18 cellular contexts compared by ENCODE assay signal in the genomic region with DNA sequence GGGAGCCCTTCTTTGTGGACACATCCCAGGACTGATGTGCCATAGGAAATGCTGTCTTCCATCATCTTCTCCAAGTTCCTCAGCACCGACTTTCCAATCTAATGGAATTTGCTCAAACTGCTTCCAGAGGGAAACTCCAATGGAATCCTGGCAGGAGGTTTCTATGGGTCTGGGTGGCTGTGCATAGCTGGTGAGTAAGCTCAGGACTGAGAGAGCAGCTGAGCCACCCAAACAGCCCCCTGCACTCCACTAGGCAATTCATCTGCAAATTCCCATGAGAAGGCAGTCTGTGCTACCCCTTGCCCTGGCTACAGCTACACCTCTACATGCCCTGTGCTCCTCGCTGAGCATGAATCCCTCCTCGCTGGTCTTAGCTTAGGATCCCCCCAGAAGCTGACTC.
DNase-seq lines count a peak whose midpoint lies in the region; ATAC-seq, FAIRE-seq and TF ChIP-seq lines count a peak whose summit lies in the region.
"Had no signal": no experiment of that assay in that cellular context is flagged by ENCODE, and none has a peak within 500 bp of the region (broad histone marks: within the 10 kb centered on the region; RNA-seq: fewer than 3 reads in every experiment).

No MANE protein-coding gene starts in this region.

- H3K27me3 Mint-ChIP-seq in astrocyte (ENCODE audit: low read depth, unreplicated experiment), result peaks cover 13% of the 10 kb centered on the region
- H3K27me3 Mint-ChIP-seq in naive thymus-derived CD8-positive, alpha-beta T cell, result peaks cover 0 to 29% (median 8%) of the 10 kb centered on the region in 5 donors

- 72% methylated on average over 2 of the region's 3 CpGs for WGBS in right cardiac atrium

- no peak for FAIRE-seq in astrocyte (lab: Jason Lieb, UNC)
- FAIRE-seq: A204.1, G401.6, GM12891 had no signal

- no peaks in the 10 kb centered on the region for H3K9me3 ChIP-seq in right cardiac atrium (ENCODE audit: control insufficient read depth, low read length)
- H3K9me3 ChIP-seq in right atrium auricular region, result no peaks in the 10 kb centered on the region
- no peaks in the 10 kb centered on the region for H3K9me3 ChIP-seq in astrocyte (ENCODE audit: insufficient read depth, low read depth, low read length)
- H3K9me3 ChIP-seq in tibial artery, result no peaks in the 10 kb centered on the region

- POLR2A ChIA-PET in naive thymus-derived CD8-positive, alpha-beta T cell (lab: Charles Lee), result no interaction called here

- no peaks in the 10 kb centered on the region for H3K79me2 ChIP-seq in astrocyte (ENCODE audit: insufficient read depth, low read length)

- H3K36me3 ChIP-seq in right atrium auricular region (no peaks in the 10 kb centered on the region), astrocyte (ENCODE audit: insufficient read depth, low read length) (no peaks in the 10 kb centered on the region), tibial artery (no peaks in the 10 kb centered on the region)

- H4K20me1 ChIP-seq in astrocyte (ENCODE audit: insufficient read depth, low read length), result no peaks in the 10 kb centered on the region

- no peak overlapping the region for H3K9ac ChIP-seq in astrocyte (ENCODE audit: low read length)

- H3K36me3 Mint-ChIP-seq in astrocyte (ENCODE audit: low read depth, unreplicated experiment), result no peaks in the 10 kb centered on the region
- H3K36me3 Mint-ChIP-seq in naive thymus-derived CD8-positive, alpha-beta T cell, result no peaks in the 10 kb centered on the region

- intact Hi-C loops in right cardiac atrium (cut with DNase I), result loop anchor here in 1 of 4 donors (5.0 kb wide), 1 partner anchor 49 kb away; no protein-coding TSS in a partner anchor
- intact Hi-C loops in tibial artery (cut with DNase I; ENCODE audit: low total_unique reads), result no loop called here

- H3K4me2 ChIP-seq in astrocyte (ENCODE audit: low read length), result no peak overlapping the region

- ATAC-seq in right cardiac atrium, result peak in 1 of 2 donors; percentile 7
- no peak for ATAC-seq in GM19397 (IDR thresholded peaks at IDR 0.05; ENCODE audit: unreplicated experiment)
- no peak for ATAC-seq in naive thymus-derived CD8-positive, alpha-beta T cell

- H3K4me3 ChIP-seq in right cardiac atrium (ENCODE audit: low read length) (no peak overlapping the region), right atrium auricular region (no peak overlapping the region), astrocyte (ENCODE audit: insufficient read depth, low read depth, low read length) (no peak overlapping the region), fibroblast of the aortic adventitia (ENCODE audit: low read depth, low read length) (no peak overlapping the region), tibial artery (no peak overlapping the region)

- no peaks in the 10 kb centered on the region for H3K9me3 Mint-ChIP-seq in astrocyte (ENCODE audit: unreplicated experiment)
- H3K9me3 Mint-ChIP-seq in naive thymus-derived CD8-positive, alpha-beta T cell, result no peaks in the 10 kb centered on the region
- H3K9me3 Mint-ChIP-seq: CD4-positive, alpha-beta T cell; H9 had no signal

- TF ChIP-seq CTCF in right atrium auricular region (IDR thresholded peaks at IDR 0.05), result no peak
- TF ChIP-seq CTCF in astrocyte (IDR thresholded peaks at IDR 0.05; ENCODE audit: insufficient read depth, low read depth, low read length), result no peak
- TF ChIP-seq CTCF in fibroblast of the aortic adventitia (IDR thresholded peaks at IDR 0.05; ENCODE audit: insufficient read depth, low read length), result no peak
- no peak for TF ChIP-seq CTCF in tibial artery (IDR thresholded peaks at IDR 0.05)

- H3K27ac Mint-ChIP-seq in astrocyte (ENCODE audit: unreplicated experiment), result no peak overlapping the region
- H3K27ac Mint-ChIP-seq in naive thymus-derived CD8-positive, alpha-beta T cell, result no peak overlapping the region
- H3K27ac Mint-ChIP-seq: B cell; CD4-positive, alpha-beta T cell; H9 had no signal

- H3K27me3 ChIP-seq in right cardiac atrium (ENCODE audit: control insufficient read depth, insufficient read depth) (no peaks in the 10 kb centered on the region), right atrium auricular region (no peaks in the 10 kb centered on the region), astrocyte (ENCODE audit: insufficient read depth, low read length) (peaks cover 7% of the 10 kb centered on the region), tibial artery (no peaks in the 10 kb centered on the region)

- DNase-seq in right cardiac atrium (no peak), right atrium auricular region (ENCODE audit: low spot score) (no peak), astrocyte (ENCODE audit: low read depth) (peak; percentile 2), fibroblast of the aortic adventitia (ENCODE audit: low read depth) (peak; percentile 1), tibial artery (no peak), NCI-H1417 treated with DMSO at 0.1 percent for 48 hours (lab: John Stamatoyannopoulos, UW) (no peak)
- DNase-seq in naive thymus-derived CD8-positive, alpha-beta T cell, result no peak
- DNase-seq: C1 segment of cervical spinal cord; CD4-positive, alpha-beta T cell; DMS79; EL; GOT3; H9 had no signal

- peak overlapping the region; percentile 61 for H3K27ac ChIP-seq in right cardiac atrium (ENCODE audit: low read length)
- H3K27ac ChIP-seq in right atrium auricular region, result peak overlapping the region in 1 of 2 donors; percentile 21
- H3K27ac ChIP-seq in astrocyte (ENCODE audit: low read depth, low read length), result no peak overlapping the region
- peak overlapping the region; percentile 6 to 26 for H3K27ac ChIP-seq in tibial artery

- H2AFZ ChIP-seq in astrocyte (ENCODE audit: low read depth, low read length), result no peak overlapping the region

- H3K4me1 ChIP-seq in right cardiac atrium (ENCODE audit: control insufficient read depth, insufficient read depth, low read length) (peaks cover 11% of the 10 kb centered on the region), right atrium auricular region (peaks cover 0 to 32% of the 10 kb centered on the region in 2 donors), astrocyte (ENCODE audit: insufficient read depth, low read length) (peaks cover 3% of the 10 kb centered on the region), tibial artery (peaks cover 0 to 46% (median 15%) of the 10 kb centered on the region in 4 donors)

- H3K4me3 Mint-ChIP-seq in astrocyte (ENCODE audit: unreplicated experiment), result no peak overlapping the region
- no peak overlapping the region for H3K4me3 Mint-ChIP-seq in naive thymus-derived CD8-positive, alpha-beta T cell
- H3K4me3 Mint-ChIP-seq: B cell; CD4-positive, alpha-beta T cell; H9 had no signal

- H3K4me1 Mint-ChIP-seq in astrocyte (ENCODE audit: low read depth, unreplicated experiment), result peaks cover 41% of the 10 kb centered on the region
- H3K4me1 Mint-ChIP-seq in naive thymus-derived CD8-positive, alpha-beta T cell, result no peaks in the 10 kb centered on the region
- H3K4me1 Mint-ChIP-seq: B cell had no signal

Comparison
In these comparisons a context has a peak if more than half of its experiments do, and no peak if none do; other contexts are left out.
1. DNase-seq: peak in astrocyte (single experiment) and fibroblast of the aortic adventitia (single experiment); none in right cardiac atrium (0 of 3), right atrium auricular region (single experiment), tibial artery (0 of 2), naive thymus-derived CD8-positive, alpha-beta T cell (0 of 10) and NCI-H1417 treated with DMSO at 0.1 percent for 48 hours (single experiment).